ENCODE assay signal across 1 cellular context in the genomic region with DNA sequence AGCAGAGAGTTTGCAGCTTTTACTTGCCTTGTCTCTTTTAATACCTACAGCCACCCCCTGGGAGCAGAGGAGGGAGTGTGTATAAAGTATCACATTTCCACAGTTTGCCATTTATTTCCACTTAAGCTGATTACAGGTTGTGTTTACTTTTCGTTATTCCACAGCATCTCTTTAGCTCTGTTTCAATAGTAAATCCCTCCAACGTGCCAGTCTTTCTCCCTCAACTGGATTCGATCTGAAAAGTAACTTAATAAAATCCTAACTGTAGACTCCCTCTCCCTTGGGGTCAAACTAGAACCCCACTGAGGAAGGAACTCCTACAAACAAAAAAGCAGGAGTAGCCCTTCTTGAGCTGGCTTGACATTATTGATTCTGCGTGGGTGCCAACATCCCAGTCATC.
A peak's percentile ranks its signal among the peaks of the same experiment; 100 is the strongest.
TF ChIP-seq lines count a peak whose summit lies in the region.

No MANE protein-coding gene starts in this region.

TF ChIP-seq in K562, 482 proteins besides CTCF, POLR2A, EP300 and RAD21:
- no peak for TF ChIP-seq ID3 (CRISPR knock-in tag; IDR thresholded peaks at IDR 0.05)
- TF ChIP-seq ID3 (tag; IDR thresholded peaks at IDR 0.05) = peak; percentile 75
- no peak for TF ChIP-seq ZNF780A (CRISPR knock-in tag; IDR thresholded peaks at IDR 0.05)
- TF ChIP-seq, protein P1, sequence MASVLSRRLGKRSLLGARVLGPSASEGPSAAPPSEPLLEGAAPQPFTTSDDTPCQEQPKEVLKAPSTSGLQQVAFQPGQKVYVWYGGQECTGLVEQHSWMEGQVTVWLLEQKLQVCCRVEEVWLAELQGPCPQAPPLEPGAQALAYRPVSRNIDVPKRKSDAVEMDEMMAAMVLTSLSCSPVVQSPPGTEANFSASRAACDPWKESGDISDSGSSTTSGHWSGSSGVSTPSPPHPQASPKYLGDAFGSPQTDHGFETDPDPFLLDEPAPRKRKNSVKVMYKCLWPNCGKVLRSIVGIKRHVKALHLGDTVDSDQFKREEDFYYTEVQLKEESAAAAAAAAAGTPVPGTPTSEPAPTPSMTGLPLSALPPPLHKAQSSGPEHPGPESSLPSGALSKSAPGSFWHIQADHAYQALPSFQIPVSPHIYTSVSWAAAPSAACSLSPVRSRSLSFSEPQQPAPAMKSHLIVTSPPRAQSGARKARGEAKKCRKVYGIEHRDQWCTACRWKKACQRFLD (CRISPR knock-in tag; IDR thresholded peaks at IDR 0.05) = peak; percentile 35; the same call in 1 of the 2 replicates
- no peak for TF ChIP-seq BCOR (IDR thresholded peaks at IDR 0.05)
- no peak for TF ChIP-seq ARID2 (IDR thresholded peaks at IDR 0.05)
- TF ChIP-seq, protein P2, sequence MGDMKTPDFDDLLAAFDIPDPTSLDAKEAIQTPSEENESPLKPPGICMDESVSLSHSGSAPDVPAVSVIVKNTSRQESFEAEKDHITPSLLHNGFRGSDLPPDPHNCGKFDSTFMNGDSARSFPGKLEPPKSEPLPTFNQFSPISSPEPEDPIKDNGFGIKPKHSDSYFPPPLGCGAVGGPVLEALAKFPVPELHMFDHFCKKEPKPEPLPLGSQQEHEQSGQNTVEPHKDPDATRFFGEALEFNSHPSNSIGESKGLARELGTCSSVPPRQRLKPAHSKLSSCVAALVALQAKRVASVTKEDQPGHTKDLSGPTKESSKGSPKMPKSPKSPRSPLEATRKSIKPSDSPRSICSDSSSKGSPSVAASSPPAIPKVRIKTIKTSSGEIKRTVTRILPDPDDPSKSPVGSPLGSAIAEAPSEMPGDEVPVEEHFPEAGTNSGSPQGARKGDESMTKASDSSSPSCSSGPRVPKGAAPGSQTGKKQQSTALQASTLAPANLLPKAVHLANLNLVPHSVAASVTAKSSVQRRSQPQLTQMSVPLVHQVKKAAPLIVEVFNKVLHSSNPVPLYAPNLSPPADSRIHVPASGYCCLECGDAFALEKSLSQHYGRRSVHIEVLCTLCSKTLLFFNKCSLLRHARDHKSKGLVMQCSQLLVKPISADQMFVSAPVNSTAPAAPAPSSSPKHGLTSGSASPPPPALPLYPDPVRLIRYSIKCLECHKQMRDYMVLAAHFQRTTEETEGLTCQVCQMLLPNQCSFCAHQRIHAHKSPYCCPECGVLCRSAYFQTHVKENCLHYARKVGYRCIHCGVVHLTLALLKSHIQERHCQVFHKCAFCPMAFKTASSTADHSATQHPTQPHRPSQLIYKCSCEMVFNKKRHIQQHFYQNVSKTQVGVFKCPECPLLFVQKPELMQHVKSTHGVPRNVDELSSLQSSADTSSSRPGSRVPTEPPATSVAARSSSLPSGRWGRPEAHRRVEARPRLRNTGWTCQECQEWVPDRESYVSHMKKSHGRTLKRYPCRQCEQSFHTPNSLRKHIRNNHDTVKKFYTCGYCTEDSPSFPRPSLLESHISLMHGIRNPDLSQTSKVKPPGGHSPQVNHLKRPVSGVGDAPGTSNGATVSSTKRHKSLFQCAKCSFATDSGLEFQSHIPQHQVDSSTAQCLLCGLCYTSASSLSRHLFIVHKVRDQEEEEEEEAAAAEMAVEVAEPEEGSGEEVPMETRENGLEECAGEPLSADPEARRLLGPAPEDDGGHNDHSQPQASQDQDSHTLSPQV (IDR thresholded peaks at IDR 0.05) = peak; percentile 33; the same call in 1 of the 2 replicates
